Comparison of ENCODE assay signal across 16 cellular contexts in the genomic region with DNA sequence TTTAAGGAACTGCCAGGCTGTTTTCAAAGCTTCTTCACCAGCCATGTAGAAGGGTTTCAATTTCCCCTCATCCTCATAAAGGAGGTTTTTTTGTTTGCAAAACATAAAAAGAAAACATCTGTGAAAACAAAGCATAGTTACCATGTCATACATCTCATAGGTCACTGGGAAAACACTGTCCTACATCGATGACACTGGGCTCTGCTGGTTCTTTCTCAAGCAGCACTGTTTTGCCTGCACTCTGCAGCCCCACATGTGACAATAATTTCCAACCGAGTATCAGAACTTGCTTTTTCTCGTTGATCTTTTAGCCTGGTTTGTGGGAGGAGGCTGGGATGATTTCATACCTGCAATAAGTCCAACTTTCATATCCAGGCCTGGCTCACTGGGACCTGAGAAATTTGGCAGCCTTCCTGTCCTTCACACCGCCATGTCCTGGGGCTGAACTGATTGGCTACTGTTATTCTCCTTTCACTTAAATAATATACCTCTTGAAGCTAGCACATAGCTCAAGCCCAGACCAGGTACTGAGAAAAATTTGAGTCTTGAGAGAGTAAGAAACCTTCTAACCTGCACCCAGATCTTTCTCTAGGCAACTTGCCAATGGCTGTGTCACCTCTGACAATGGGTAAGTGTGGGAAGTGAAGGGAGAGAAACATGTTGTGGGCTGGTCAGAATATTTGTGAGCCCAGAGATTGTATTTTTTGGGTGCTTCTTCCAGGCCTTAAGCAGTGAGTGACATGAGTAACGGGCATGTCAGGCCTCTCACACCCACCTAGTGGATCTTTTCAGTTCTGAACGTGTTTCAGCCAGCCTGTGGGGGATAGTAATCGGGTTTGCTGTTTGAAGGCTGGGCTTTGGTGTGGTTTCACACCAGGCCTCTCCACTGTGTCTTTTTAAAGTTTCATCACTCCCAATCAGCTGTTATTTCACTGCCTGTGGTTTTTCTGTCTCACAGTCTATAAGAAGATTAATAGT.
DNase-seq lines count a peak whose midpoint lies in the region; ATAC-seq, FAIRE-seq and TF ChIP-seq lines count a peak whose summit lies in the region.
"Had no signal": no experiment of that assay in that cellular context is flagged by ENCODE, and none has a peak within 500 bp of the region (broad histone marks: within the 10 kb centered on the region; RNA-seq: fewer than 3 reads in every experiment).

No MANE protein-coding gene starts in this region.

- H3K27ac ChIP-seq in RWPE2 (ENCODE audit: poor library complexity, severe bottlenecking) (no peak overlapping the region), foreskin keratinocyte (no peak overlapping the region), spleen (no peak overlapping the region)
- H3K27ac ChIP-seq: adrenal gland, heart right ventricle had no signal

- H3K36me3 ChIP-seq in RWPE2 (ENCODE audit: low read depth) (no peaks in the 10 kb centered on the region), spleen (no peaks in the 10 kb centered on the region)
- H3K36me3 ChIP-seq: adrenal gland, heart right ventricle had no signal

- no peak for FAIRE-seq in HTR-8/SVneo (lab: Jason Lieb, UNC)
- FAIRE-seq: colon had no signal

- intact Hi-C loops in sciatic nerve (cut with DNase I) (no loop called here), spleen (cut with DNase I; ENCODE audit: low total_unique reads) (no loop called here)

- TF ChIP-seq CTCF in GM20000 (IDR thresholded peaks at IDR 0.05; ENCODE audit: extremely low read depth, missing control alignments) (no peak), RWPE2 (IDR thresholded peaks at IDR 0.05; ENCODE audit: poor library complexity, severe bottlenecking) (no peak), foreskin keratinocyte (conservative IDR thresholded peaks at IDR 0.05) (peak; percentile 52), spleen (IDR thresholded peaks at IDR 0.05 in 8 of 11, conservative IDR thresholded peaks at IDR 0.05 in 3 of 11) (no peak)

- no peaks in the 10 kb centered on the region for H3K27me3 ChIP-seq in RWPE2 (ENCODE audit: insufficient read depth, poor library complexity, severe bottlenecking)
- H3K27me3 ChIP-seq in foreskin keratinocyte = no peaks in the 10 kb centered on the region
- H3K27me3 ChIP-seq in spleen (replicated peaks in 1 of 7) = peaks cover 0 to 5% (median 0%) of the 10 kb centered on the region in 7 donors
- H3K27me3 ChIP-seq: heart right ventricle had no signal

- TF ChIP-seq POLR2A in spleen (IDR thresholded peaks at IDR 0.05) = no peak

- peaks cover 5% of the 10 kb centered on the region for H3K4me1 ChIP-seq in RWPE2 (ENCODE audit: insufficient read depth, poor library complexity, severe bottlenecking)
- peaks cover 5% of the 10 kb centered on the region for H3K4me1 ChIP-seq in foreskin keratinocyte
- no peaks in the 10 kb centered on the region for H3K4me1 ChIP-seq in spleen
- H3K4me1 ChIP-seq: adrenal gland had no signal

- H3K4me3 ChIP-seq in RWPE2 (ENCODE audit: severe bottlenecking) = no peak overlapping the region
- no peak overlapping the region for H3K4me3 ChIP-seq in spleen
- H3K4me3 ChIP-seq: adrenal gland, heart right ventricle had no signal

- no peaks in the 10 kb centered on the region for H3K9me3 ChIP-seq in RWPE2 (ENCODE audit: severe bottlenecking)
- H3K9me3 ChIP-seq in spleen = peaks cover 0 to 10% (median 4%) of the 10 kb centered on the region in 8 donors
- H3K9me3 ChIP-seq: adrenal gland had no signal

- ATAC-seq in RWPE2 (ENCODE audit: low read depth) (peak; percentile 61), foreskin keratinocyte (peak; percentile 92), sciatic nerve (peak; percentile 85), HG02763 (IDR thresholded peaks at IDR 0.05; ENCODE audit: unreplicated experiment) (no peak)
- ATAC-seq: left colon, WTC11 had no signal

- 73 to 85% (median 80%) methylated on average over 7 of the region's 7 CpGs for WGBS in spleen, 5 donors

- peak; percentile 15 for DNase-seq in GM20000 (ENCODE audit: low spot score)
- DNase-seq in RWPE2 (ENCODE audit: low spot score) = no peak
- peak; percentile 87 to 90 for DNase-seq in foreskin keratinocyte
- DNase-seq in sciatic nerve (ENCODE audit: low spot score) = peak; percentile 62
- no peak for DNase-seq in NOMO-1 (lab: John Stamatoyannopoulos, UW; ENCODE audit: unreplicated experiment in 2 of 2)
- DNase-seq in HTR-8/SVneo (ENCODE audit: insufficient read length, low spot score) = no peak
- DNase-seq in spleen = no peak
- DNase-seq: adrenal gland; left colon; NCI-H2081; NCI-H526; stimulated activated CD4-positive, alpha-beta T cell treated with anti-CD3 and anti-CD28 coated beads, Interleukin-15, amount 100 ng/mL, for 24 hours had no signal

Comparison
In these comparisons a context has a peak if more than half of its experiments do, and no peak if none do; other contexts are left out.
1. DNase-seq: peak in GM20000 (single experiment), foreskin keratinocyte (2 of 2) and sciatic nerve (single experiment); none in RWPE2 (single experiment), NOMO-1 (0 of 2), HTR-8/SVneo (single experiment) and spleen (single experiment).